In the genomic region with DNA sequence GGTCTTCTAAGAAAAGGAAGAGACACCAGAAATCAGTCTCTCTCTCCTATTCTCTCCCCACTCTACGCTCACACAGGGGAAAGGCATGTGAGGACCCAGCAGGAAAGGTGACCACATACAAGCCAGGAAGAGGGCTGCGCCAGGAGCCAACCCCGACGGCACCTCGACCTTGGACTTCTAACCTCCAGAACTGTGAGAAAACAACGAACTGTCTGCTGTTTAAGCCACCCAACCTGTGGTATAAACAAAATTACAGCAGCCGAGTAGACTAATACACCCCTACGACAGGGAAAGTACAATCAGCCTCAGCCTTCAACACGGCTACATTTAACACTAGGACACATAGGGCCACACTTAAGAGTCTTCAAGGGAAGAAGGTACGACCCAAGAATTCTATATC, we compare ENCODE assay signal across 3 cellular contexts. TPM values are rescaled to one million over a fixed set of nuclear protein-coding genes. Genes with fewer than 3 reads are reported as not detected.
"Had no signal": no experiment of that assay in that cellular context is flagged by ENCODE, and none has a peak within 500 bp of the region (broad histone marks: within the 10 kb centered on the region; RNA-seq: fewer than 3 reads in every experiment).

No MANE protein-coding gene starts in this region.

RNA-seq across cellular contexts. Expression of gene LRRC61, which starts 26.4 kb away (rescaled TPM):
- total RNA-seq: osteocyte had no signal

RNA-seq across cellular contexts. Expression of gene ACTR3C, which starts 26.5 kb away (rescaled TPM):
- total RNA-seq: osteocyte had no signal

RNA-seq across cellular contexts. Expression of gene RARRES2, which starts 44.6 kb away (rescaled TPM):
- total RNA-seq: natural killer cell treated with Interleukin-12 subunit alpha and Interleukin-12 subunit beta and Interleukin-15 and Interleukin-18, amount 100 ng/mL, for 72 hours; osteocyte had no signal
- polyA plus RNA-seq: naive thymus-derived CD8-positive, alpha-beta T cell had no signal
